ENCODE assay signal across 8 cellular contexts in the genomic region with DNA sequence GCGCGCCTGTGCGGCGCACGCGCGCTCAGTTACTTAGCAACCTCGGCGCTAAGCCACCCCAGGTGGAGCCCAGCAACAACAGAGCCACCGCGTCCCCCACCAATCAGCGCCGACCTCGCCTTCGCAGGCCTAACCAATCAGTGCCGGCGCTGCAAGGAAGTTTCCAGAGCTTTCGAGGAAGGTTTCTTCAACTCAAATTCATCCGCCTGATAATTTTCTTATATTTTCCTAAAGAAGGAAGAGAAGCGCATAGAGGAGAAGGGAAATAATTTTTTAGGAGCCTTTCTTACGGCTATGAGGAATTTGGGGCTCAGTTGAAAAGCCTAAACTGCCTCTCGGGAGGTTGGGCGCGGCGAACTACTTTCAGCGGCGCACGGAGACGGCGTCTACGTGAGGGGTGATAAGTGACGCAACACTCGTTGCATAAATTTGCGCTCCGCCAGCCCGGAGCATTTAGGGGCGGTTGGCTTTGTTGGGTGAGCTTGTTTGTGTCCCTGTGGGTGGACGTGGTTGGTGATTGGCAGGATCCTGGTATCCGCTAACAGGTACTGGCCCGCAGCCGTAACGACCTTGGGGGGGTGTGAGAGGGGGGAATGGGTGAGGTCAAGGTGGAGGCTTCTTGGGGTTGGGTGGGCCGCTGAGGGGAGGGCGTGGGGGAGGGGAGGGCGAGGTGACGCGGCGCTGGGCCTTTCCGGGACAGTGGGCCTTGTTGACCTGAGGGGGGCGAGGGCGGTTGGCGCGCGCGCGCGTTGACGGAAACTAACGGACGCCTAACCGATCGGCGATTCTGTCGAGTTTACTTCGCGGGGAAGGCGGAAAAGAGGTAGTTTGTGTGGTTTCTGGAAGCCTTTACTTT. TPM values are rescaled to one million over a fixed set of nuclear protein-coding genes. Genes with fewer than 3 reads are reported as not detected.
A peak's percentile ranks its signal among the peaks of the same experiment; 100 is the strongest.
DNase-seq lines count a peak whose midpoint lies in the region; ATAC-seq and TF ChIP-seq lines count a peak whose summit lies in the region.

Gene UBB (plus strand): TSS at position 452 of the 856 bp plus-strand sequence. CDS start 817 bp downstream, outside the sequence.

- H3K36me3 ChIP-seq in kidney epithelial cell (ENCODE audit: control insufficient read depth, insufficient read depth, low read length): peaks cover 1% of the 10 kb centered on the region

- ATAC-seq in GM18909 (IDR thresholded peaks at IDR 0.05; ENCODE audit: poor library complexity, unreplicated experiment) (peak; percentile 92), HG03196 (IDR thresholded peaks at IDR 0.05; ENCODE audit: unreplicated experiment) (peak; percentile 87)

- peak; percentile 96 for DNase-seq in AG09309 (ENCODE audit: low read depth)
- DNase-seq in NCI-H446 treated with DMSO at 0.1 percent for 48 hours (lab: John Stamatoyannopoulos, UW): peak; percentile 87
- peak; percentile 93 for DNase-seq in activated CD4-positive, alpha-beta T cell treated with anti-CD3 and anti-CD28 coated beads for 1 hour
- DNase-seq in cerebellum (ENCODE audit: low spot score): peak; percentile 95
- peak; percentile 92 for DNase-seq in kidney epithelial cell (ENCODE audit: low read depth)
- DNase-seq in stimulated activated CD4-positive, alpha-beta T cell treated with anti-CD3 and anti-CD28 coated beads, Interleukin-15, amount 100 ng/mL, for 48 hours (ENCODE audit: low read depth in 2 of 2): peak; percentile 92

- no peak for TF ChIP-seq CTCF in AG09309 (IDR thresholded peaks at IDR 0.05; ENCODE audit: control insufficient read depth, insufficient read depth, low read depth, low read length, missing control alignments)
- TF ChIP-seq CTCF in kidney epithelial cell (IDR thresholded peaks at IDR 0.05; ENCODE audit: insufficient read depth, low read length, poor library complexity, severe bottlenecking): peak; percentile 20

- H3K27me3 ChIP-seq in kidney epithelial cell (ENCODE audit: control insufficient read depth, insufficient read depth, low read length): no peaks in the 10 kb centered on the region

- H3K4me3 ChIP-seq in AG09309 (ENCODE audit: control insufficient read depth, low read depth, low read length) (peak within 1 kb of the TSS; percentile 63), kidney epithelial cell (ENCODE audit: low read depth, low read length) (peak within 1 kb of the TSS; percentile 84)

RNA-seq across cellular contexts. Expression of gene UBB, which starts in this region (rescaled TPM):
- 1,017 TPM for total RNA-seq in cerebellum
- total RNA-seq in kidney epithelial cell: 820 and 911 TPM in 2 replicates

Comparison
In these comparisons a context has a peak if more than half of its experiments do, and no peak if none do; other contexts are left out.
1. Peak in every context shown above with its lines: DNase-seq, ATAC-seq and H3K4me3 ChIP-seq.